Comparison of ENCODE assay signal across 1 cellular context in the genomic region with DNA sequence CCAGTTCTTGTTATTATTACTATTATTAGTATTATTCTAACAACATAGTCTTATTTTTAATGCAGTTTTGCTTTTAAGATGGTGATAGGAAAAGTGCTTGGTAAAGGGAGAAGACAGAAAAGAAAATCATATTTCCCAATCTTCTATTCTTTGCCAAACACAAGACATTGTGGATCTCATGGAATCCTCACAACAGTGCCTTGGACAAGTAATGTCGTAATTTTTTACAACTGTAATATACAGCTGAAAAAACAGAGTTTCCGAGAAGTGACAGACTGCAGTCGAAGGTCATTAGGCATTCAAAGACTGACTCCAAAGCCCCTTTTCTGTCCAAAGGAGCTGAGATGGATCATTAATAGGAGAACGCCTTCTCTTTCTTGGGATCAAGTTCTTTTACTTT.
TF ChIP-seq lines count a peak whose summit lies in the region.

No MANE protein-coding gene starts in this region.

TF ChIP-seq in IMR-90, 13 proteins besides CTCF, POLR2A, EP300 and RAD21 (continued from another document):
- no peak for TF ChIP-seq MXI1 (IDR thresholded peaks at IDR 0.05; ENCODE audit: borderline replicate concordance, low read depth, low read length)
- TF ChIP-seq RFX5 (IDR thresholded peaks at IDR 0.05; ENCODE audit: low read depth, low read length) = no peak
- TF ChIP-seq RCOR1 (IDR thresholded peaks at IDR 0.05; ENCODE audit: insufficient replicate concordance, low read length) = no peak
- TF ChIP-seq CHD1 (IDR thresholded peaks at IDR 0.05; ENCODE audit: low read depth, low read length) = no peak
- TF ChIP-seq FOS (IDR thresholded peaks at IDR 0.05; ENCODE audit: low read depth, low read length) = no peak
- no peak for TF ChIP-seq NFE2L2 (IDR thresholded peaks at IDR 0.05; ENCODE audit: low read depth, low read length)
